ENCODE assay signal across 21 cellular contexts in the genomic region with DNA sequence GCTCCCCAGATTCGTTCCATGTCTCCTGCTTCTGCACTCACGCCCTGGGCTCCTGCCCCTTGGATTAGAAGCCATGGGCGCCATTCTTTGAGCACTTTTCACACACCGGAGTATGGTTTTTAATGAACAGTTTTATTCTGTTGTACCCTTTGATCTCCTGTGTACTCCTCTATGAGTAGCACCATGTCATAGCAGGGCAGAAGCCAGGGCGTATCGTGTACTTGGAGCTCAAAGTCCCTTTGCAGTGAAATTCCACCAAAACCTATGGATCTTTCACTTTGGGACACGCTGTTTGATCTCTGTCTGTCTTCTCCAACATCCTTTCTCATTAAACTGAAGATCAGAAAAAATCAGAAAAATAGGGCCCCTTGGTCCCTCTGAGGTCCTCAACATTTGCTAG.
"Had no signal": no experiment of that assay in that cellular context is flagged by ENCODE, and none has a peak within 500 bp of the region (broad histone marks: within the 10 kb centered on the region; RNA-seq: fewer than 3 reads in every experiment).

No MANE protein-coding gene starts in this region.

- H3K36me3 ChIP-seq: pancreas, suprapubic skin, thyroid gland had no signal

- H3K4me1 ChIP-seq: pancreas had no signal

- H3K27me3 Mint-ChIP-seq: natural killer cell treated with Interleukin-12 subunit alpha and Interleukin-12 subunit beta and Interleukin-15 and Interleukin-18, amount 100 ng/mL, for 72 hours; progenitor cell of endocrine pancreas had no signal

- H3K27ac ChIP-seq: foreskin keratinocyte, hepatocyte, pancreas, suprapubic skin, thyroid gland had no signal

- H3K27ac Mint-ChIP-seq: natural killer cell treated with Interleukin-12 subunit alpha and Interleukin-12 subunit beta and Interleukin-15 and Interleukin-18, amount 100 ng/mL, for 72 hours; progenitor cell of endocrine pancreas; stimulated activated effector memory CD8-positive, alpha-beta T cell treated with anti-CD3 and anti-CD28 coated beads, Interleukin-12 subunit alpha, Interleukin-12 subunit beta, amount 100 ng/mL, for 72 hours; type B pancreatic cell had no signal

- H3K9me3 ChIP-seq: pancreas, suprapubic skin, thyroid gland had no signal

- H3K36me3 Mint-ChIP-seq: natural killer cell treated with Interleukin-12 subunit alpha and Interleukin-12 subunit beta and Interleukin-15 and Interleukin-18, amount 100 ng/mL, for 72 hours; stimulated activated effector memory CD8-positive, alpha-beta T cell treated with anti-CD3 and anti-CD28 coated beads, Interleukin-12 subunit alpha, Interleukin-12 subunit beta, amount 100 ng/mL, for 72 hours; type B pancreatic cell had no signal

- H3K27me3 ChIP-seq: foreskin keratinocyte, hepatocyte, pancreas, suprapubic skin, thyroid gland had no signal

- FAIRE-seq: endothelial cell of umbilical vein, pancreas, urothelium cell line had no signal

- H3K4me3 ChIP-seq: hepatocyte, pancreas, suprapubic skin, thyroid gland had no signal

- ATAC-seq: left lobe of liver; pancreas; right cardiac atrium; stimulated activated effector memory CD8-positive, alpha-beta T cell treated with anti-CD3 and anti-CD28 coated beads, Interleukin-12 subunit alpha, Interleukin-12 subunit beta, amount 100 ng/mL, for 72 hours; stimulated activated naive CD8-positive, alpha-beta T cell treated with anti-CD3 and anti-CD28 coated beads, Interleukin-15, Interleukin-2, amounts not matched to agents 100 U/mL and 50 U/mL, for 24 hours had no signal

- H3K9me3 Mint-ChIP-seq: natural killer cell treated with Interleukin-12 subunit alpha and Interleukin-12 subunit beta and Interleukin-15 and Interleukin-18, amount 100 ng/mL, for 72 hours; stimulated activated effector memory CD8-positive, alpha-beta T cell treated with anti-CD3 and anti-CD28 coated beads, Interleukin-12 subunit alpha, Interleukin-12 subunit beta, amount 100 ng/mL, for 72 hours; type B pancreatic cell had no signal

- DNase-seq: dermis blood vessel endothelial cell; erythroblast; head of caudate nucleus; kidney glomerular epithelial cell; occipital lobe; pancreas; right cardiac atrium; stimulated activated CD4-positive, alpha-beta T cell treated with anti-CD3 and anti-CD28 coated beads, Interleukin-4, amount 100 ng/mL, for 1 hour; stimulated activated CD8-positive, alpha-beta memory T cell treated with anti-CD3 and anti-CD28 coated beads, Interleukin-4, amount 100 ng/mL, for 48 hours; stimulated activated naive CD8-positive, alpha-beta T cell treated with anti-CD3 and anti-CD28 coated beads, Interleukin-15, Interleukin-2, amounts not matched to agents 100 U/mL and 50 U/mL, for 24 hours; thyroid gland had no signal

- H3K4me3 Mint-ChIP-seq: natural killer cell treated with Interleukin-12 subunit alpha and Interleukin-12 subunit beta and Interleukin-15 and Interleukin-18, amount 100 ng/mL, for 72 hours; stimulated activated effector memory CD8-positive, alpha-beta T cell treated with anti-CD3 and anti-CD28 coated beads, Interleukin-12 subunit alpha, Interleukin-12 subunit beta, amount 100 ng/mL, for 72 hours; type B pancreatic cell had no signal

- H3K79me2 ChIP-seq: hepatocyte had no signal

- H2AFZ ChIP-seq: hepatocyte had no signal

- H3K4me2 ChIP-seq: hepatocyte had no signal
